In genomic region chr5:97543158-97543557, GRCh38 we compare ENCODE assay signal across 21 cellular contexts.
"Had no signal": no experiment of that assay in that cellular context is flagged by ENCODE, and none has a peak within 500 bp of the region (broad histone marks: within the 10 kb centered on the region; RNA-seq: fewer than 3 reads in every experiment).

No MANE protein-coding gene starts in this region.

- H3K27me3 ChIP-seq: dorsolateral prefrontal cortex, esophagus muscularis mucosa, gastrocnemius medialis, heart left ventricle, left lung had no signal

- H3K27ac Mint-ChIP-seq: naive thymus-derived CD4-positive, alpha-beta T cell had no signal

- DNase-seq: dermis blood vessel endothelial cell; dorsolateral prefrontal cortex; effector CD4-positive, alpha-beta T cell; effector memory CD4-positive, alpha-beta T cell; foreskin fibroblast; foreskin melanocyte; gastrocnemius medialis; heart left ventricle; hippocampal formation; kidney; kidney glomerular epithelial cell; left lung; lower lobe of right lung; mesendoderm; midbrain; naive thymus-derived CD4-positive, alpha-beta T cell had no signal

- H3K4me3 Mint-ChIP-seq: naive thymus-derived CD4-positive, alpha-beta T cell had no signal

- ATAC-seq: gastrocnemius medialis; left lung; lower lobe of right lung; naive thymus-derived CD4-positive, alpha-beta T cell had no signal

- H3K4me3 ChIP-seq: coronary artery, dorsolateral prefrontal cortex, esophagus muscularis mucosa, gastrocnemius medialis, heart left ventricle, left lung, lower lobe of right lung had no signal

- H3K4me1 ChIP-seq: gastrocnemius medialis, left lung, lower lobe of right lung had no signal

- FAIRE-seq: colon, endothelial cell of umbilical vein, islet of Langerhans, kidney had no signal

- H3K27ac ChIP-seq: coronary artery, dorsolateral prefrontal cortex, esophagus muscularis mucosa, gastrocnemius medialis, left lung, lower lobe of right lung had no signal

- H3K36me3 ChIP-seq: esophagus muscularis mucosa, gastrocnemius medialis, heart left ventricle, left lung, lower lobe of right lung had no signal

- H3K9me3 ChIP-seq: esophagus muscularis mucosa, gastrocnemius medialis, heart left ventricle, left lung, lower lobe of right lung had no signal
